35 cellular contexts compared by ENCODE assay signal in the genomic region with DNA sequence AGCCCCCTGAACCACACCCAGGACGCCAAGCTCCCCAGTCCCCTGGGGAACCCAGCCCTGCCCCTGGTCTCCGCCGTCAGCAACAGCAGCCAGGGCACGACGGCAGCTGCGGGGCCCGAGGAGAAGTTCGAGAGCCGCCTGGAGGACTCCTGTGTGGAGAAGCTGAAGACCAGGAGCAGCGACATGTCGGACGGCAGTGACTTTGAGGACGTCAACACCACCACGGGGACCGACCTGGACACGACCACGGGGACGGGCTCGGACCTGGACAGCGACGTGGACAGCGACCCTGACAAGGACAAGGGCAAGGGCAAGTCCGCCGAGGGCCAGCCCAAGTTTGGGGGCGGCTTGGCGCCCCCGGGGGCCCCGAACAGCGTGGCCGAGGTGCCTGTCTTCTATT. TPM values are rescaled to one million over a fixed set of nuclear protein-coding genes. Genes with fewer than 3 reads are reported as not detected.
"Had no signal": no experiment of that assay in that cellular context is flagged by ENCODE, and none has a peak within 500 bp of the region (broad histone marks: within the 10 kb centered on the region; RNA-seq: fewer than 3 reads in every experiment).

No MANE protein-coding gene starts in this region.

- DNase-seq: Karpas-422, Kasumi-1, MG63, MM.1S, MV-4-11, NCI-H1048, NCI-H1092, NCI-H1092 treated with DMSO at 0.1 percent for 48 hours, NCI-H1105, NCI-H1105 treated with DMSO at 0.1 percent for 48 hours, NCI-H1417, NCI-H1417 treated with DMSO at 0.1 percent for 48 hours, NCI-H1436, NCI-H1436 treated with DMSO at 0.1 percent for 48 hours, NCI-H146, NCI-H1694, NCI-H1694 treated with DMSO at 0.1 percent for 48 hours, NCI-H187, NCI-H187 treated with DMSO at 0.1 percent for 48 hours, NCI-H1930, NCI-H2029, NCI-H2029 treated with DMSO at 0.1 percent for 48 hours, NCI-H2081, NCI-H2081 treated with DMSO at 0.1 percent for 48 hours, NCI-H2107, NCI-H2171, NCI-H2171 treated with DMSO at 0.1 percent for 48 hours, NCI-H2227 treated with DMSO at 0.1 percent for 48 hours, NCI-H226, NCI-H345, NCI-H446, NCI-H446 treated with DMSO at 0.1 percent for 48 hours, NCI-H510A had no signal

- H3K9me3 ChIP-seq: MG63 had no signal

- H3K4me3 ChIP-seq: MG63 had no signal

- H3K27ac ChIP-seq: KMS-11 had no signal

- H3K36me3 ChIP-seq: MG63 had no signal

- H3K27me3 ChIP-seq: MG63 had no signal

RNA-seq across cellular contexts. Expression of a gene that starts 42.7 kb away (rescaled TPM):
- total RNA-seq: LHCN-M2 had no signal
